ENCODE assay signal across 18 cellular contexts in genomic region chr18:61820842-61821241, GRCh38.
A peak's percentile ranks its signal among the peaks of the same experiment; 100 is the strongest.
DNase-seq lines count a peak whose midpoint lies in the region; ATAC-seq and TF ChIP-seq lines count a peak whose summit lies in the region.
"Had no signal": no experiment of that assay in that cellular context is flagged by ENCODE, and none has a peak within 500 bp of the region (broad histone marks: within the 10 kb centered on the region; RNA-seq: fewer than 3 reads in every experiment).

No MANE protein-coding gene starts in this region.

- H3K4me1 ChIP-seq in gastroesophageal sphincter = no peaks in the 10 kb centered on the region
- H3K4me1 ChIP-seq: HAP-1 had no signal

- TF ChIP-seq POLR2A in gastroesophageal sphincter (IDR thresholded peaks at IDR 0.05) = no peak

- TF ChIP-seq CTCF in epithelial cell of esophagus (IDR thresholded peaks at IDR 0.05; ENCODE audit: insufficient read depth, low read depth, low read length, missing control alignments) = no peak
- TF ChIP-seq CTCF in gastroesophageal sphincter (IDR thresholded peaks at IDR 0.05) = no peak

- no peaks in the 10 kb centered on the region for H3K9me3 ChIP-seq in gastroesophageal sphincter
- H3K9me3 ChIP-seq: HAP-1 had no signal

- no peak overlapping the region for H3K27ac ChIP-seq in gastroesophageal sphincter
- H3K27ac ChIP-seq: HL-60 had no signal

- ATAC-seq in left lobe of liver (peak; percentile 3), GM21526 (IDR thresholded peaks at IDR 0.05; ENCODE audit: low FRiP score, unreplicated experiment) (no peak), gastroesophageal sphincter (no peak), HG02759 (IDR thresholded peaks at IDR 0.05; ENCODE audit: unreplicated experiment) (no peak)
- ATAC-seq: K562, PC-3 had no signal

- DNase-seq in EL = peak; percentile 54
- peak; percentile 86 for DNase-seq in RPMI7951 (ENCODE audit: low read depth)
- DNase-seq in epithelial cell of esophagus (ENCODE audit: low read depth) = peak; percentile 34
- no peak for DNase-seq in left lobe of liver (ENCODE audit: low spot score)
- no peak for DNase-seq in UCSD-AML1 (lab: John Stamatoyannopoulos, UW; ENCODE audit: unreplicated experiment)
- DNase-seq: AML-193; Calu3; CD4-positive, CD25-positive, alpha-beta regulatory T cell; NCI-H1048; NCI-H146; NCI-H345; PC-3 had no signal

- peaks cover 0 to 6% of the 10 kb centered on the region in 2 donors for H3K36me3 ChIP-seq in gastroesophageal sphincter
- H3K36me3 ChIP-seq: HAP-1 had no signal

- no peaks in the 10 kb centered on the region for H3K27me3 ChIP-seq in gastroesophageal sphincter

- WGBS in gastroesophageal sphincter (ENCODE audit: low coverage in 1 of 2), 2 donors = 89 to 100% methylated on average over 1 of the region's 1 CpG

- no peak overlapping the region for H3K4me3 ChIP-seq in epithelial cell of esophagus (ENCODE audit: low read length)
- no peak overlapping the region for H3K4me3 ChIP-seq in gastroesophageal sphincter
- H3K4me3 ChIP-seq: HAP-1, K562 had no signal

- TF ChIP-seq EP300 in gastroesophageal sphincter (IDR thresholded peaks at IDR 0.05) = no peak

Comparison
In these comparisons a context has a peak if more than half of its experiments do, and no peak if none do; other contexts are left out.
1. DNase-seq: peak in EL (single experiment), RPMI7951 (single experiment) and epithelial cell of esophagus (single experiment); none in left lobe of liver (single experiment) and UCSD-AML1 (single experiment).